Comparison of ENCODE assay signal across 8 cellular contexts in genomic region chr12:121786441-121786825, GRCh38. TPM values are rescaled to one million over a fixed set of nuclear protein-coding genes. Genes with fewer than 3 reads are reported as not detected.
DNase-seq lines count a peak whose midpoint lies in the region; ATAC-seq and TF ChIP-seq lines count a peak whose summit lies in the region.

No MANE protein-coding gene starts in this region.

- intact Hi-C loops in lower lobe of right lung (cut with DNase I): no loop called here

- no peaks in the 10 kb centered on the region for H3K27me3 ChIP-seq in lower lobe of right lung (ENCODE audit: low read depth)

- H3K36me3 ChIP-seq in lower lobe of right lung: no peaks in the 10 kb centered on the region

- no peak for TF ChIP-seq CTCF in C4-2B (conservative IDR thresholded peaks at IDR 0.05)
- TF ChIP-seq CTCF in lower lobe of right lung (IDR thresholded peaks at IDR 0.05): no peak
- no peak for TF ChIP-seq CTCF in GM10248 (IDR thresholded peaks at IDR 0.05; ENCODE audit: control extremely low read depth, extremely low read depth, low read depth, missing control alignments)

- peaks cover 75% of the 10 kb centered on the region for H3K4me1 ChIP-seq in lower lobe of right lung

- no peaks in the 10 kb centered on the region for H3K9me3 ChIP-seq in lower lobe of right lung

- no peak overlapping the region for H3K4me3 ChIP-seq in lower lobe of right lung

- ATAC-seq in lower lobe of right lung (peak; percentile 75 to 76), GM21528 (IDR thresholded peaks at IDR 0.05; ENCODE audit: low FRiP score, unreplicated experiment) (no peak), GM19452 (IDR thresholded peaks at IDR 0.05; ENCODE audit: unreplicated experiment) (no peak)

- CTCF ChIA-PET in GM10248 (lab: Yijun Ruan, JAX): interaction anchor here (1.1 to 23.3 kb wide), 4 partner anchors 9 to 25 kb away, joined by 3 to 533 read pairs (median 33); partner anchors contain the start of gene RHOF

- POLR2A ChIA-PET in GM10248 (lab: Yijun Ruan, JAX): interaction anchor here (0.6 kb wide), 1 partner anchor 106 kb away, joined by 3 read pairs; no protein-coding TSS in a partner anchor

- peak; percentile 51 for DNase-seq in NCI-H69 (lab: John Stamatoyannopoulos, UW)
- DNase-seq in amniotic stem cell (lab: John Stamatoyannopoulos, UW): peak; percentile 80
- DNase-seq in lower lobe of right lung: peak; percentile 80
- DNase-seq in GM10248 (ENCODE audit: extremely low spot score): no peak
- DNase-seq in pons (ENCODE audit: low spot score): no peak

- peak overlapping the region; percentile 20 for H3K27ac ChIP-seq in C4-2B
- peak overlapping the region; percentile 49 for H3K27ac ChIP-seq in lower lobe of right lung

RNA-seq across cellular contexts. Expression of gene RHOF, which starts 7.1 kb away (rescaled TPM):
- 28.7 TPM for total RNA-seq in lower lobe of right lung

RNA-seq across cellular contexts. Expression of gene SETD1B, which starts 17.4 kb away (rescaled TPM):
- 19.7 TPM for total RNA-seq in lower lobe of right lung

Comparison
In these comparisons a context has a peak if more than half of its experiments do, and no peak if none do; other contexts are left out.
1. DNase-seq: peak in NCI-H69 (single experiment), amniotic stem cell (single experiment) and lower lobe of right lung (single experiment); none in GM10248 (single experiment) and pons (single experiment).
2. ATAC-seq: peak in lower lobe of right lung (2 of 2); none in GM21528 (single experiment) and GM19452 (single experiment).